In genomic region chr7:93860261-93860660, GRCh38 we compare ENCODE assay signal across 34 cellular contexts. TPM values are rescaled to one million over a fixed set of nuclear protein-coding genes. Genes with fewer than 3 reads are reported as not detected.
"Had no signal": no experiment of that assay in that cellular context is flagged by ENCODE, and none has a peak within 500 bp of the region (broad histone marks: within the 10 kb centered on the region; RNA-seq: fewer than 3 reads in every experiment).

No MANE protein-coding gene starts in this region.

- H3K27me3 ChIP-seq: ascending aorta, Peyer's patch, SJCRH30 had no signal

- H3K36me3 ChIP-seq: ascending aorta, Peyer's patch, SJCRH30 had no signal

- H3K27ac ChIP-seq: ascending aorta, Peyer's patch, SJCRH30, SK-N-MC had no signal

- H3K4me3 ChIP-seq: ascending aorta, Peyer's patch, SJCRH30, SK-N-MC had no signal

- DNase-seq: activated CD4-positive, alpha-beta T cell treated with anti-CD3 and anti-CD28 coated beads, Interleukin-2, amount 10 ng/mL, durations not matched to agents 24 days and 14 days; activated CD4-positive, alpha-beta T cell treated with anti-CD3 and anti-CD28 coated beads, Interleukin-2, amount 50 U/mL, for 4 hours; activated CD8-positive, alpha-beta T cell treated with anti-CD3 and anti-CD28 coated beads for 36 hours; activated effector memory CD4-positive, alpha-beta T cell treated with anti-CD3 and anti-CD28 coated beads, Interleukin-2, amount 50 U/mL, for 16 hours; activated naive CD4-positive, alpha-beta T cell; activated naive CD4-positive, alpha-beta T cell treated with anti-CD3 and anti-CD28 coated beads, Interleukin-2, amount 50 U/mL, for 16 hours; activated naive CD8-positive, alpha-beta T cell treated with anti-CD3 and anti-CD28 coated beads for 36 hours; activated T-cell treated with anti-CD3 and anti-CD28 coated beads, Interleukin-2, amount 50 U/mL, for 1 hour; activated T-cell treated with anti-CD3 and anti-CD28 coated beads, Interleukin-2, amount 50 U/mL, for 72 hours; amygdala; caudate nucleus; Kasumi-1; KG1; MM.1S; MV-4-11; NCI-H1092; NCI-H1436 treated with DMSO at 0.1 percent for 48 hours; NCI-H1694 treated with DMSO at 0.1 percent for 48 hours; NCI-H2029 treated with DMSO at 0.1 percent for 48 hours; NCI-H2107; NCI-H2227 treated with DMSO at 0.1 percent for 48 hours; NCI-H524 treated with DMSO at 0.1 percent for 48 hours; PC-3; Peyer's patch; RPMI8226; SHP77; SJCRH30; T1000 had no signal

- ATAC-seq: activated CD8-positive, alpha-beta T cell treated with anti-CD3 and anti-CD28 coated beads for 36 hours; activated T-cell treated with anti-CD3 and anti-CD28 coated beads, Interleukin-2, amount 50 U/mL, for 72 hours; activated T-helper 17 cell treated with anti-CD3 and anti-CD28 coated beads, Interleukin-2, amount 50 U/mL, for 72 hours; PC-3 had no signal

- H3K4me1 ChIP-seq: ascending aorta, Peyer's patch, SJCRH30 had no signal

- H3K9me3 ChIP-seq: ascending aorta, Peyer's patch, SJCRH30 had no signal

RNA-seq across cellular contexts. Expression of gene TFPI2, which starts 30.3 kb away (rescaled TPM):
- total RNA-seq: activated CD4-positive, alpha-beta T cell treated with anti-CD3 and anti-CD28 coated beads, Interleukin-2, amount 10 ng/mL, durations not matched to agents 24 days and 14 days; activated CD8-positive, alpha-beta memory T cell treated with anti-CD3 and anti-CD28 coated beads for 36 hours; activated CD8-positive, alpha-beta T cell treated with anti-CD3 and anti-CD28 coated beads for 36 hours; activated naive CD8-positive, alpha-beta T cell treated with anti-CD3 and anti-CD28 coated beads for 36 hours; ascending aorta; T-helper 1 cell treated with Interleukin-12 subunit alpha and Interleukin-12 subunit beta and Interleukin-4 antibody, amounts not matched to agents 30 ng/mL and 1 ng/mL, for 36 hours; T-helper 2 cell treated with Interferon-gamma antibody and Interleukin-4, amounts not matched to agents 100 ng/mL and 5 ng/mL, for 36 hours had no signal

RNA-seq across cellular contexts. Expression of gene GNGT1, which starts 46.1 kb away (rescaled TPM):
- total RNA-seq: activated CD4-positive, alpha-beta T cell treated with anti-CD3 and anti-CD28 coated beads, Interleukin-2, amount 10 ng/mL, durations not matched to agents 24 days and 14 days; activated CD8-positive, alpha-beta memory T cell treated with anti-CD3 and anti-CD28 coated beads for 36 hours; activated CD8-positive, alpha-beta T cell treated with anti-CD3 and anti-CD28 coated beads for 36 hours; activated naive CD8-positive, alpha-beta T cell treated with anti-CD3 and anti-CD28 coated beads for 36 hours; activated T-cell treated with anti-CD3 and anti-CD28 coated beads, Interleukin-2, amount 50 U/mL, for 72 hours; activated T-helper 17 cell treated with anti-CD3 and anti-CD28 coated beads, Interleukin-2, amount 50 U/mL, for 72 hours; ascending aorta; PC-3; Peyer's patch; T-helper 1 cell treated with Interleukin-12 subunit alpha and Interleukin-12 subunit beta and Interleukin-4 antibody, amounts not matched to agents 30 ng/mL and 1 ng/mL, for 36 hours; T-helper 2 cell treated with Interferon-gamma antibody and Interleukin-4, amounts not matched to agents 100 ng/mL and 5 ng/mL, for 36 hours had no signal
